ENCODE assay signal across 19 cellular contexts in the genomic region with DNA sequence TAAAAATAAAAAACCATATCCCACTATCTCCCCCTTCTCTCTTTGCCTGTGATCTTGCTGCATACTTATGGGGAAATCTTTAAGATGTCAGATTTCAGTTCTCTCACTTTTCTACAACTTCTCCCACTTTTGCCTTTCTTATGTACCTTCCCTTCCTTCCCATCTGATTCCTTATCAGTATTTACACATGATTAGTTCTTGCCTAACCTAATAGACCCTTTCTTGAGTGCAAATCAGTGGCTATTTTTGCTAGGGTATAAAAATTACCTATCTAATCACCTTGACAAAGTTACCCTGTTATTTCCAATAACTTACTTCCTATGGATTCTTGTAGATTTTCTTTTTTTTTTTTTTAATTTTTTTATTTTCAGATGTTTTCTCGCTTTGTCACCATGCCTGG.
DNase-seq lines count a peak whose midpoint lies in the region; ATAC-seq and TF ChIP-seq lines count a peak whose summit lies in the region.
"Had no signal": no experiment of that assay in that cellular context is flagged by ENCODE, and none has a peak within 500 bp of the region (broad histone marks: within the 10 kb centered on the region; RNA-seq: fewer than 3 reads in every experiment).

No MANE protein-coding gene starts in this region.

- H3K27ac ChIP-seq in CD8-positive, alpha-beta T cell (ENCODE audit: low read depth, low read length): no peak overlapping the region
- H3K27ac ChIP-seq in Karpas-422 (ENCODE audit: low read length): no peak overlapping the region
- H3K27ac ChIP-seq: 22Rv1, BLaER1, C4-2B had no signal

- no peaks in the 10 kb centered on the region for H4K20me1 ChIP-seq in Karpas-422 (ENCODE audit: insufficient read depth, low read depth, low read length)

- no peak for TF ChIP-seq CTCF in CD8-positive, alpha-beta T cell (IDR thresholded peaks at IDR 0.05)

- H3K27me3 ChIP-seq in CD8-positive, alpha-beta T cell (ENCODE audit: insufficient read depth, low read length): no peaks in the 10 kb centered on the region
- H3K27me3 ChIP-seq in Karpas-422 (ENCODE audit: low read length): no peaks in the 10 kb centered on the region
- H3K27me3 ChIP-seq: BLaER1 had no signal

- H3K79me2 ChIP-seq in Karpas-422 (ENCODE audit: low read length): peaks cover 72% of the 10 kb centered on the region

- peaks cover 18% of the 10 kb centered on the region for H3K36me3 Mint-ChIP-seq in T-helper 2 cell treated with Interferon-gamma antibody and Interleukin-4, amounts not matched to agents 5 μg/mL and 100 μg/mL, for 36 hours (ENCODE audit: low read depth)
- H3K36me3 Mint-ChIP-seq in CD8-positive, alpha-beta T cell: peaks cover 41% of the 10 kb centered on the region
- H3K36me3 Mint-ChIP-seq in effector memory CD8-positive, alpha-beta T cell (ENCODE audit: insufficient read depth): peaks cover 7% of the 10 kb centered on the region
- H3K36me3 Mint-ChIP-seq in stimulated activated naive B cell treated with anti-CD40 and anti-IgM and Interleukin-4, amounts not matched to agents 10 μg/mL and 1 μg/mL and 100 μg/mL, for 72 hours: peaks cover 25 to 28% of the 10 kb centered on the region in 2 donors

- no peak for DNase-seq in T-helper 2 cell treated with Interferon-gamma antibody and Interleukin-4, amounts not matched to agents 5 μg/mL and 100 μg/mL, for 36 hours (ENCODE audit: low spot score)
- DNase-seq in T-helper 2 cell (no peak), Karpas-422 (no peak)
- DNase-seq in CD8-positive, alpha-beta T cell: no peak
- DNase-seq in effector memory CD8-positive, alpha-beta T cell: no peak
- no peak for DNase-seq in stimulated activated naive B cell treated with anti-CD40 and anti-IgM and Interleukin-4, amounts not matched to agents 10 μg/mL and 1 μg/mL and 100 μg/mL, for 72 hours
- DNase-seq: Calu3; CD4-positive, CD25-positive, alpha-beta regulatory T cell; CD8-positive, alpha-beta memory T cell; DMS53; DMS79 treated with DMSO at 0.1 percent for 48 hours; GF-D8; GOT3; HFFc6 had no signal

- H3K4me3 ChIP-seq in CD8-positive, alpha-beta T cell (ENCODE audit: low read depth, low read length): no peak overlapping the region
- H3K4me3 ChIP-seq in Karpas-422 (ENCODE audit: low read length): no peak overlapping the region
- H3K4me3 ChIP-seq: BLaER1, HAP-1 had no signal

- POLR2A ChIA-PET in CD8-positive, alpha-beta T cell (lab: Charles Lee): no interaction called here

- H3K9me2 ChIP-seq in Karpas-422 (replicated peaks; ENCODE audit: insufficient read depth, low read length): no peaks in the 10 kb centered on the region

- peak overlapping the region; percentile 11 for H3K27ac Mint-ChIP-seq in T-helper 2 cell treated with Interferon-gamma antibody and Interleukin-4, amounts not matched to agents 5 μg/mL and 100 μg/mL, for 36 hours
- peak overlapping the region; percentile 70 for H3K27ac Mint-ChIP-seq in CD8-positive, alpha-beta T cell
- H3K27ac Mint-ChIP-seq in effector memory CD8-positive, alpha-beta T cell: peak overlapping the region; percentile 11 to 44
- no peak overlapping the region for H3K27ac Mint-ChIP-seq in stimulated activated naive B cell treated with anti-CD40 and anti-IgM and Interleukin-4, amounts not matched to agents 10 μg/mL and 1 μg/mL and 100 μg/mL, for 72 hours
- H3K27ac Mint-ChIP-seq: B cell, HFFc6 had no signal

- H3K4me1 ChIP-seq in CD8-positive, alpha-beta T cell (ENCODE audit: insufficient read depth, low read length): peaks cover 4% of the 10 kb centered on the region
- no peaks in the 10 kb centered on the region for H3K4me1 ChIP-seq in Karpas-422 (ENCODE audit: low read length)
- H3K4me1 ChIP-seq: BLaER1 had no signal

- no peaks in the 10 kb centered on the region for H3K9me3 ChIP-seq in CD8-positive, alpha-beta T cell (ENCODE audit: low read length)
- H3K9me3 ChIP-seq in Karpas-422 (ENCODE audit: low read length): no peaks in the 10 kb centered on the region
- H3K9me3 ChIP-seq: BLaER1, HAP-1 had no signal

- intact Hi-C loops in CD8-positive, alpha-beta T cell (cut with DNase I, micrococcal nuclease): no loop called here

- CTCF ChIA-PET in CD8-positive, alpha-beta T cell (lab: Charles Lee): no interaction called here

- H3K4me3 Mint-ChIP-seq in T-helper 2 cell treated with Interferon-gamma antibody and Interleukin-4, amounts not matched to agents 5 μg/mL and 100 μg/mL, for 36 hours: no peak overlapping the region
- no peak overlapping the region for H3K4me3 Mint-ChIP-seq in CD8-positive, alpha-beta T cell
- peak overlapping the region in 1 of 2 donors; percentile 9 for H3K4me3 Mint-ChIP-seq in effector memory CD8-positive, alpha-beta T cell
- H3K4me3 Mint-ChIP-seq in stimulated activated naive B cell treated with anti-CD40 and anti-IgM and Interleukin-4, amounts not matched to agents 10 μg/mL and 1 μg/mL and 100 μg/mL, for 72 hours: no peak overlapping the region
- H3K4me3 Mint-ChIP-seq: B cell; CD4-positive, CD25-positive, alpha-beta regulatory T cell; CD8-positive, alpha-beta memory T cell; HFFc6 had no signal

- H3K27me3 Mint-ChIP-seq in T-helper 2 cell treated with Interferon-gamma antibody and Interleukin-4, amounts not matched to agents 5 μg/mL and 100 μg/mL, for 36 hours (ENCODE audit: low read depth): no peaks in the 10 kb centered on the region
- no peaks in the 10 kb centered on the region for H3K27me3 Mint-ChIP-seq in CD8-positive, alpha-beta T cell (ENCODE audit: low read depth)
- H3K27me3 Mint-ChIP-seq in effector memory CD8-positive, alpha-beta T cell: no peaks in the 10 kb centered on the region
- H3K27me3 Mint-ChIP-seq in stimulated activated naive B cell treated with anti-CD40 and anti-IgM and Interleukin-4, amounts not matched to agents 10 μg/mL and 1 μg/mL and 100 μg/mL, for 72 hours: no peaks in the 10 kb centered on the region
- H3K27me3 Mint-ChIP-seq: B cell; CD4-positive, CD25-positive, alpha-beta regulatory T cell; CD8-positive, alpha-beta memory T cell had no signal

- H2AFZ ChIP-seq in Karpas-422 (ENCODE audit: low read length): no peak overlapping the region

- no peaks in the 10 kb centered on the region for H3K9me3 Mint-ChIP-seq in T-helper 2 cell treated with Interferon-gamma antibody and Interleukin-4, amounts not matched to agents 5 μg/mL and 100 μg/mL, for 36 hours
- H3K9me3 Mint-ChIP-seq in CD8-positive, alpha-beta T cell: no peaks in the 10 kb centered on the region
- no peaks in the 10 kb centered on the region for H3K9me3 Mint-ChIP-seq in effector memory CD8-positive, alpha-beta T cell
- peaks cover 2 to 3% of the 10 kb centered on the region in 2 donors for H3K9me3 Mint-ChIP-seq in stimulated activated naive B cell treated with anti-CD40 and anti-IgM and Interleukin-4, amounts not matched to agents 10 μg/mL and 1 μg/mL and 100 μg/mL, for 72 hours
- H3K9me3 Mint-ChIP-seq: CD8-positive, alpha-beta memory T cell; HFFc6 had no signal

- peaks cover 16% of the 10 kb centered on the region for H3K4me1 Mint-ChIP-seq in T-helper 2 cell treated with Interferon-gamma antibody and Interleukin-4, amounts not matched to agents 5 μg/mL and 100 μg/mL, for 36 hours (ENCODE audit: low read depth)
- peaks cover 20% of the 10 kb centered on the region for H3K4me1 Mint-ChIP-seq in CD8-positive, alpha-beta T cell (ENCODE audit: low read depth)
- peaks cover 10 to 20% of the 10 kb centered on the region in 2 donors for H3K4me1 Mint-ChIP-seq in effector memory CD8-positive, alpha-beta T cell (ENCODE audit: low read depth in 2 of 2)
- H3K4me1 Mint-ChIP-seq in stimulated activated naive B cell treated with anti-CD40 and anti-IgM and Interleukin-4, amounts not matched to agents 10 μg/mL and 1 μg/mL and 100 μg/mL, for 72 hours: peaks cover 2 to 4% of the 10 kb centered on the region in 2 donors
- H3K4me1 Mint-ChIP-seq: B cell had no signal

- H3K9ac ChIP-seq in Karpas-422 (ENCODE audit: low read length): no peak overlapping the region
- H3K9ac ChIP-seq: BLaER1 had no signal

- ATAC-seq in CD8-positive, alpha-beta T cell: no peak
- ATAC-seq in effector memory CD8-positive, alpha-beta T cell (replicated peaks): no peak
- no peak for ATAC-seq in stimulated activated naive B cell treated with anti-CD40 and anti-IgM and Interleukin-4, amounts not matched to agents 10 μg/mL and 1 μg/mL and 100 μg/mL, for 72 hours (replicated peaks)

- no peaks in the 10 kb centered on the region for H3K36me3 ChIP-seq in CD8-positive, alpha-beta T cell (ENCODE audit: insufficient read depth, low read length)
- H3K36me3 ChIP-seq in Karpas-422 (ENCODE audit: insufficient read depth, low read length): no peaks in the 10 kb centered on the region

- no peak overlapping the region for H3K4me2 ChIP-seq in Karpas-422 (ENCODE audit: low read depth, low read length, poor library complexity, severe bottlenecking)
- H3K4me2 ChIP-seq: BLaER1 had no signal
